In the genomic region with DNA sequence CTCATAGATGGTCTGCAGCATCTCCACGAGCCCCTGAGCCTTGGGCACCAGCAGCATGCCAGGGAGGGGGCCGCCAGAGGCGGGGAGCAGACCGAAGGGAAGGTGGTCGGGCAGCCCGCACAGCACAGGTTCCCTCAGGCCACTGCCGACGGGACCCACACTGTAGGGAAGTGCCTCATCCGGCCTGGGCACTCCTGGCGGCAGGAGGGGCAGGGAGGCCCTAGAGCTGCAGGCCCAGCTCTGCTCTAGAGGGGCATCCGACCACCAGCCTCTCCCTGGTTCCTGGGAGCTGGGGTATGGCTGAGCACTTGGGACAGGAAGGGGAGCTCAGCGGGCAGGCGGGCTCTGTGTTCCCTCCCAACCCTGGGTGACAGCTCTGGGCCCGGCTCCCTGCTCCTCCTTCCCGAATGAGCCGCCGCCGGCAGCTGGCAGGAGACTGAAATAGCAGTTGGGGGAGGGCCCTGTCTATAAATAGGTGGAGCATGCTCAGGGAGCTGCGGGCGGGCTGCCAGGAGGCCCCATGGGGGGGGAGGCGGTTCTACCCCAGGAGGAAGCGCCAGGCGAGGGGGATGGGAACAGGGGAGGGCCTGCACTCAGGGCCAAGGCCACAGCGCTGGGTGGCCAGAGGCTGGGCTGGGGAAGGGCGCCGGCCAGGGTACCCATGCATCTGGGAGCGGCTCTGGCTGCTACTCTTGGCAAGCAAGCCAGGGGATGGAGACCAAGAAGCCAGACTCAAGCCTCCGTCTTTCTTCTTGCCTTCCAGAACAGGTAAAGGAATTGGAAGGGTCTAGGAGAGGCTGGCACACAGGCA, we compare ENCODE assay signal across 1 cellular context.
A peak's percentile ranks its signal among the peaks of the same experiment; 100 is the strongest.
TF ChIP-seq lines count a peak whose summit lies in the region.

No MANE protein-coding gene starts in this region.

TF ChIP-seq in HepG2, 621 proteins besides CTCF, POLR2A, EP300 and RAD21 (continued from another document and continues in another):
- TF ChIP-seq, protein P1, sequence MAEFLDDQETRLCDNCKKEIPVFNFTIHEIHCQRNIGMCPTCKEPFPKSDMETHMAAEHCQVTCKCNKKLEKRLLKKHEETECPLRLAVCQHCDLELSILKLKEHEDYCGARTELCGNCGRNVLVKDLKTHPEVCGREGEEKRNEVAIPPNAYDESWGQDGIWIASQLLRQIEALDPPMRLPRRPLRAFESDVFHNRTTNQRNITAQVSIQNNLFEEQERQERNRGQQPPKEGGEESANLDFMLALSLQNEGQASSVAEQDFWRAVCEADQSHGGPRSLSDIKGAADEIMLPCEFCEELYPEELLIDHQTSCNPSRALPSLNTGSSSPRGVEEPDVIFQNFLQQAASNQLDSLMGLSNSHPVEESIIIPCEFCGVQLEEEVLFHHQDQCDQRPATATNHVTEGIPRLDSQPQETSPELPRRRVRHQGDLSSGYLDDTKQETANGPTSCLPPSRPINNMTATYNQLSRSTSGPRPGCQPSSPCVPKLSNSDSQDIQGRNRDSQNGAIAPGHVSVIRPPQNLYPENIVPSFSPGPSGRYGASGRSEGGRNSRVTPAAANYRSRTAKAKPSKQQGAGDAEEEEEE (CRISPR knock-in tag; IDR thresholded peaks at IDR 0.05; ENCODE audit: borderline replicate concordance): peak; percentile 69; the same call in 1 of the 2 replicates
- TF ChIP-seq POGZ (CRISPR knock-in tag; IDR thresholded peaks at IDR 0.05) (peak; percentile 93), RAD51 (IDR thresholded peaks at IDR 0.05; ENCODE audit: borderline replicate concordance) (no peak), ZZZ3 (CRISPR knock-in tag; IDR thresholded peaks at IDR 0.05; ENCODE audit: borderline replicate concordance) (0 out of 2 replicates have a peak, but pooled peaks have one; percentile 84), ZBTB3 (CRISPR knock-in tag; IDR thresholded peaks at IDR 0.05; ENCODE audit: borderline replicate concordance, low read depth) (peak; percentile 86; the same call in 1 of the 2 replicates), FIP1L1 (IDR thresholded peaks at IDR 0.05; ENCODE audit: borderline replicate concordance, insufficient read depth, low read depth, low read length) (peak; percentile 65; the same call in 1 of the 2 replicates), FOXA3 (CRISPR knock-in tag; IDR thresholded peaks at IDR 0.05) (peak; percentile 86), ZNF441 (CRISPR knock-in tag; IDR thresholded peaks at IDR 0.05; ENCODE audit: borderline replicate concordance) (peak; percentile 81), RBM22 (optimal IDR thresholded peaks at IDR 0.05; ENCODE audit: low read length) (peak; percentile 79), ZNF337 (CRISPR knock-in tag; IDR thresholded peaks at IDR 0.05; ENCODE audit: borderline replicate concordance, low read depth) (0 out of 2 replicates have a peak, but pooled peaks have one; percentile 55), SAP130 (CRISPR knock-in tag; IDR thresholded peaks at IDR 0.05; ENCODE audit: low read depth) (peak; percentile 99)
- TF ChIP-seq, protein P2, sequence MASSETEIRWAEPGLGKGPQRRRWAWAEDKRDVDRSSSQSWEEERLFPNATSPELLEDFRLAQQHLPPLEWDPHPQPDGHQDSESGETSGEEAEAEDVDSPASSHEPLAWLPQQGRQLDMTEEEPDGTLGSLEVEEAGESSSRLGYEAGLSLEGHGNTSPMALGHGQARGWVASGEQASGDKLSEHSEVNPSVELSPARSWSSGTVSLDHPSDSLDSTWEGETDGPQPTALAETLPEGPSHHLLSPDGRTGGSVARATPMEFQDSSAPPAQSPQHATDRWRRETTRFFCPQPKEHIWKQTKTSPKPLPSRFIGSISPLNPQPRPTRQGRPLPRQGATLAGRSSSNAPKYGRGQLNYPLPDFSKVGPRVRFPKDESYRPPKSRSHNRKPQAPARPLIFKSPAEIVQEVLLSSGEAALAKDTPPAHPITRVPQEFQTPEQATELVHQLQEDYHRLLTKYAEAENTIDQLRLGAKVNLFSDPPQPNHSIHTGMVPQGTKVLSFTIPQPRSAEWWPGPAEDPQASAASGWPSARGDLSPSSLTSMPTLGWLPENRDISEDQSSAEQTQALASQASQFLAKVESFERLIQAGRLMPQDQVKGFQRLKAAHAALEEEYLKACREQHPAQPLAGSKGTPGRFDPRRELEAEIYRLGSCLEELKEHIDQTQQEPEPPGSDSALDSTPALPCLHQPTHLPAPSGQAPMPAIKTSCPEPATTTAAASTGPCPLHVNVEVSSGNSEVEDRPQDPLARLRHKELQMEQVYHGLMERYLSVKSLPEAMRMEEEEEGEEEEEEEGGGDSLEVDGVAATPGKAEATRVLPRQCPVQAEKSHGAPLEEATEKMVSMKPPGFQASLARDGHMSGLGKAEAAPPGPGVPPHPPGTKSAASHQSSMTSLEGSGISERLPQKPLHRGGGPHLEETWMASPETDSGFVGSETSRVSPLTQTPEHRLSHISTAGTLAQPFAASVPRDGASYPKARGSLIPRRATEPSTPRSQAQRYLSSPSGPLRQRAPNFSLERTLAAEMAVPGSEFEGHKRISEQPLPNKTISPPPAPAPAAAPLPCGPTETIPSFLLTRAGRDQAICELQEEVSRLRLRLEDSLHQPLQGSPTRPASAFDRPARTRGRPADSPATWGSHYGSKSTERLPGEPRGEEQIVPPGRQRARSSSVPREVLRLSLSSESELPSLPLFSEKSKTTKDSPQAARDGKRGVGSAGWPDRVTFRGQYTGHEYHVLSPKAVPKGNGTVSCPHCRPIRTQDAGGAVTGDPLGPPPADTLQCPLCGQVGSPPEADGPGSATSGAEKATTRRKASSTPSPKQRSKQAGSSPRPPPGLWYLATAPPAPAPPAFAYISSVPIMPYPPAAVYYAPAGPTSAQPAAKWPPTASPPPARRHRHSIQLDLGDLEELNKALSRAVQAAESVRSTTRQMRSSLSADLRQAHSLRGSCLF (CRISPR knock-in tag; IDR thresholded peaks at IDR 0.05; ENCODE audit: borderline replicate concordance): no peak
- TF ChIP-seq, protein P3, sequence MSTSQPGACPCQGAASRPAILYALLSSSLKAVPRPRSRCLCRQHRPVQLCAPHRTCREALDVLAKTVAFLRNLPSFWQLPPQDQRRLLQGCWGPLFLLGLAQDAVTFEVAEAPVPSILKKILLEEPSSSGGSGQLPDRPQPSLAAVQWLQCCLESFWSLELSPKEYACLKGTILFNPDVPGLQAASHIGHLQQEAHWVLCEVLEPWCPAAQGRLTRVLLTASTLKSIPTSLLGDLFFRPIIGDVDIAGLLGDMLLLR (CRISPR knock-in tag; IDR thresholded peaks at IDR 0.05): peak; percentile 74
- TF ChIP-seq, protein P4, sequence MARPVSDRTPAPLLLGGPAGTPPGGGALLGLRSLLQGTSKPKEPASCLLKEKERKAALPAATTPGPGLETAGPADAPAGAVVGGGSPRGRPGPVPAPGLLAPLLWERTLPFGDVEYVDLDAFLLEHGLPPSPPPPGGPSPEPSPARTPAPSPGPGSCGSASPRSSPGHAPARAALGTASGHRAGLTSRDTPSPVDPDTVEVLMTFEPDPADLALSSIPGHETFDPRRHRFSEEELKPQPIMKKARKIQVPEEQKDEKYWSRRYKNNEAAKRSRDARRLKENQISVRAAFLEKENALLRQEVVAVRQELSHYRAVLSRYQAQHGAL (CRISPR knock-in tag; IDR thresholded peaks at IDR 0.05; ENCODE audit: not compliant biosample characterization): no peak
- TF ChIP-seq, protein P5, sequence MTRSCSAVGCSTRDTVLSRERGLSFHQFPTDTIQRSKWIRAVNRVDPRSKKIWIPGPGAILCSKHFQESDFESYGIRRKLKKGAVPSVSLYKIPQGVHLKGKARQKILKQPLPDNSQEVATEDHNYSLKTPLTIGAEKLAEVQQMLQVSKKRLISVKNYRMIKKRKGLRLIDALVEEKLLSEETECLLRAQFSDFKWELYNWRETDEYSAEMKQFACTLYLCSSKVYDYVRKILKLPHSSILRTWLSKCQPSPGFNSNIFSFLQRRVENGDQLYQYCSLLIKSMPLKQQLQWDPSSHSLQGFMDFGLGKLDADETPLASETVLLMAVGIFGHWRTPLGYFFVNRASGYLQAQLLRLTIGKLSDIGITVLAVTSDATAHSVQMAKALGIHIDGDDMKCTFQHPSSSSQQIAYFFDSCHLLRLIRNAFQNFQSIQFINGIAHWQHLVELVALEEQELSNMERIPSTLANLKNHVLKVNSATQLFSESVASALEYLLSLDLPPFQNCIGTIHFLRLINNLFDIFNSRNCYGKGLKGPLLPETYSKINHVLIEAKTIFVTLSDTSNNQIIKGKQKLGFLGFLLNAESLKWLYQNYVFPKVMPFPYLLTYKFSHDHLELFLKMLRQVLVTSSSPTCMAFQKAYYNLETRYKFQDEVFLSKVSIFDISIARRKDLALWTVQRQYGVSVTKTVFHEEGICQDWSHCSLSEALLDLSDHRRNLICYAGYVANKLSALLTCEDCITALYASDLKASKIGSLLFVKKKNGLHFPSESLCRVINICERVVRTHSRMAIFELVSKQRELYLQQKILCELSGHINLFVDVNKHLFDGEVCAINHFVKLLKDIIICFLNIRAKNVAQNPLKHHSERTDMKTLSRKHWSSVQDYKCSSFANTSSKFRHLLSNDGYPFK (CRISPR knock-in tag; IDR thresholded peaks at IDR 0.05; ENCODE audit: borderline replicate concordance): peak; percentile 91; the same call in 1 of the 2 replicates
- TF ChIP-seq, protein P6, sequence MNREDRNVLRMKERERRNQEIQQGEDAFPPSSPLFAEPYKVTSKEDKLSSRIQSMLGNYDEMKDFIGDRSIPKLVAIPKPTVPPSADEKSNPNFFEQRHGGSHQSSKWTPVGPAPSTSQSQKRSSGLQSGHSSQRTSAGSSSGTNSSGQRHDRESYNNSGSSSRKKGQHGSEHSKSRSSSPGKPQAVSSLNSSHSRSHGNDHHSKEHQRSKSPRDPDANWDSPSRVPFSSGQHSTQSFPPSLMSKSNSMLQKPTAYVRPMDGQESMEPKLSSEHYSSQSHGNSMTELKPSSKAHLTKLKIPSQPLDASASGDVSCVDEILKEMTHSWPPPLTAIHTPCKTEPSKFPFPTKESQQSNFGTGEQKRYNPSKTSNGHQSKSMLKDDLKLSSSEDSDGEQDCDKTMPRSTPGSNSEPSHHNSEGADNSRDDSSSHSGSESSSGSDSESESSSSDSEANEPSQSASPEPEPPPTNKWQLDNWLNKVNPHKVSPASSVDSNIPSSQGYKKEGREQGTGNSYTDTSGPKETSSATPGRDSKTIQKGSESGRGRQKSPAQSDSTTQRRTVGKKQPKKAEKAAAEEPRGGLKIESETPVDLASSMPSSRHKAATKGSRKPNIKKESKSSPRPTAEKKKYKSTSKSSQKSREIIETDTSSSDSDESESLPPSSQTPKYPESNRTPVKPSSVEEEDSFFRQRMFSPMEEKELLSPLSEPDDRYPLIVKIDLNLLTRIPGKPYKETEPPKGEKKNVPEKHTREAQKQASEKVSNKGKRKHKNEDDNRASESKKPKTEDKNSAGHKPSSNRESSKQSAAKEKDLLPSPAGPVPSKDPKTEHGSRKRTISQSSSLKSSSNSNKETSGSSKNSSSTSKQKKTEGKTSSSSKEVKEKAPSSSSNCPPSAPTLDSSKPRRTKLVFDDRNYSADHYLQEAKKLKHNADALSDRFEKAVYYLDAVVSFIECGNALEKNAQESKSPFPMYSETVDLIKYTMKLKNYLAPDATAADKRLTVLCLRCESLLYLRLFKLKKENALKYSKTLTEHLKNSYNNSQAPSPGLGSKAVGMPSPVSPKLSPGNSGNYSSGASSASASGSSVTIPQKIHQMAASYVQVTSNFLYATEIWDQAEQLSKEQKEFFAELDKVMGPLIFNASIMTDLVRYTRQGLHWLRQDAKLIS (CRISPR knock-in tag; IDR thresholded peaks at IDR 0.05): no peak
- TF ChIP-seq, protein P7, sequence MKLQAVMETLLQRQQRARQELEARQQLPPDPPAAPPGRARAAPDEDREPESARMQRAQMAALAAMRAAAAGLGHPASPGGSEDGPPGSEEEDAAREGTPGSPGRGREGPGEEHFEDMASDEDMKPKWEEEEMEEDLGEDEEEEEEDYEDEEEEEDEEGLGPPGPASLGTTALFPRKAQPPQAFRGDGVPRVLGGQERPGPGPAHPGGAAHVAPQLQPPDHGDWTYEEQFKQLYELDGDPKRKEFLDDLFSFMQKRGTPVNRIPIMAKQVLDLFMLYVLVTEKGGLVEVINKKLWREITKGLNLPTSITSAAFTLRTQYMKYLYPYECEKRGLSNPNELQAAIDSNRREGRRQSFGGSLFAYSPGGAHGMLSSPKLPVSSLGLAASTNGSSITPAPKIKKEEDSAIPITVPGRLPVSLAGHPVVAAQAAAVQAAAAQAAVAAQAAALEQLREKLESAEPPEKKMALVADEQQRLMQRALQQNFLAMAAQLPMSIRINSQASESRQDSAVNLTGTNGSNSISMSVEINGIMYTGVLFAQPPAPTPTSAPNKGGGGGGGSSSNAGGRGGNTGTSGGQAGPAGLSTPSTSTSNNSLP (IDR thresholded peaks at IDR 0.05; ENCODE audit: low read depth, low read length): peak; percentile 76; the same call in 1 of the 2 replicates
- TF ChIP-seq, protein P8, sequence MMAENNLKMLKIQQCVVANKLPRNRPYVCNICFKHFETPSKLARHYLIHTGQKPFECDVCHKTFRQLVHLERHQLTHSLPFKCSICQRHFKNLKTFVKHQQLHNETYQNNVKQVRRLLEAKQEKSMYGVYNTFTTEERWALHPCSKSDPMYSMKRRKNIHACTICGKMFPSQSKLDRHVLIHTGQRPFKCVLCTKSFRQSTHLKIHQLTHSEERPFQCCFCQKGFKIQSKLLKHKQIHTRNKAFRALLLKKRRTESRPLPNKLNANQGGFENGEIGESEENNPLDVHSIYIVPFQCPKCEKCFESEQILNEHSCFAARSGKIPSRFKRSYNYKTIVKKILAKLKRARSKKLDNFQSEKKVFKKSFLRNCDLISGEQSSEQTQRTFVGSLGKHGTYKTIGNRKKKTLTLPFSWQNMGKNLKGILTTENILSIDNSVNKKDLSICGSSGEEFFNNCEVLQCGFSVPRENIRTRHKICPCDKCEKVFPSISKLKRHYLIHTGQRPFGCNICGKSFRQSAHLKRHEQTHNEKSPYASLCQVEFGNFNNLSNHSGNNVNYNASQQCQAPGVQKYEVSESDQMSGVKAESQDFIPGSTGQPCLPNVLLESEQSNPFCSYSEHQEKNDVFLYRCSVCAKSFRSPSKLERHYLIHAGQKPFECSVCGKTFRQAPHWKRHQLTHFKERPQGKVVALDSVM (CRISPR knock-in tag; IDR thresholded peaks at IDR 0.05): peak; percentile 91
- TF ChIP-seq, protein P9, sequence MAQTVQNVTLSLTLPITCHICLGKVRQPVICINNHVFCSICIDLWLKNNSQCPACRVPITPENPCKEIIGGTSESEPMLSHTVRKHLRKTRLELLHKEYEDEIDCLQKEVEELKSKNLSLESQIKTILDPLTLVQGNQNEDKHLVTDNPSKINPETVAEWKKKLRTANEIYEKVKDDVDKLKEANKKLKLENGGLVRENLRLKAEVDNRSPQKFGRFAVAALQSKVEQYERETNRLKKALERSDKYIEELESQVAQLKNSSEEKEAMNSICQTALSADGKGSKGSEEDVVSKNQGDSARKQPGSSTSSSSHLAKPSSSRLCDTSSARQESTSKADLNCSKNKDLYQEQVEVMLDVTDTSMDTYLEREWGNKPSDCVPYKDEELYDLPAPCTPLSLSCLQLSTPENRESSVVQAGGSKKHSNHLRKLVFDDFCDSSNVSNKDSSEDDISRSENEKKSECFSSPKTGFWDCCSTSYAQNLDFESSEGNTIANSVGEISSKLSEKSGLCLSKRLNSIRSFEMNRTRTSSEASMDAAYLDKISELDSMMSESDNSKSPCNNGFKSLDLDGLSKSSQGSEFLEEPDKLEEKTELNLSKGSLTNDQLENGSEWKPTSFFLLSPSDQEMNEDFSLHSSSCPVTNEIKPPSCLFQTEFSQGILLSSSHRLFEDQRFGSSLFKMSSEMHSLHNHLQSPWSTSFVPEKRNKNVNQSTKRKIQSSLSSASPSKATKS (CRISPR knock-in tag; IDR thresholded peaks at IDR 0.05): no peak; the same call in 1 of the 2 replicates
